1 cellular context compared by ENCODE assay signal in genomic region chr9:92952861-92953620, GRCh38.
TF ChIP-seq lines count a peak whose summit lies in the region.

No MANE protein-coding gene starts in this region.

TF ChIP-seq in HCT116, 20 proteins besides CTCF, POLR2A, EP300 and RAD21 (continued from another document):
- TF ChIP-seq REST (IDR thresholded peaks at IDR 0.05; ENCODE audit: low read depth) (no peak), SRF (IDR thresholded peaks at IDR 0.05; ENCODE audit: low read depth) (no peak), ZNF274 (IDR thresholded peaks at IDR 0.05; ENCODE audit: low read depth, low read length) (no peak), TCF7L2 (IDR thresholded peaks at IDR 0.05; ENCODE audit: borderline replicate concordance, extremely low read depth, insufficient read depth, insufficient read length) (no peak), SIN3A (IDR thresholded peaks at IDR 0.05; ENCODE audit: low read depth) (no peak), CEBPB (IDR thresholded peaks at IDR 0.05; ENCODE audit: low read depth) (no peak), CBX3 (IDR thresholded peaks at IDR 0.05; ENCODE audit: low read depth) (no peak), FOSL1 (IDR thresholded peaks at IDR 0.05; ENCODE audit: low read depth) (no peak)
